3 cellular contexts compared by ENCODE assay signal in genomic region chr9:113604393-113604792, GRCh38.
A peak's percentile ranks its signal among the peaks of the same experiment; 100 is the strongest.
TF ChIP-seq lines count a peak whose summit lies in the region.

No MANE protein-coding gene starts in this region.

TF ChIP-seq in SK-N-SH, 30 proteins besides CTCF, POLR2A, EP300 and RAD21:
- TF ChIP-seq USF1 (IDR thresholded peaks at IDR 0.05; ENCODE audit: borderline replicate concordance, low read depth): peak; percentile 71; the same call in 1 of the 2 replicates
- no peak for TF ChIP-seq GATA2 (CRISPR knock-in tag; IDR thresholded peaks at IDR 0.05)

TF ChIP-seq in SK-N-SH treated with all-trans-retinoic acid at 6 μM for 48 hours, 23 proteins besides CTCF, POLR2A, EP300 and RAD21 (continued from another document):
- TF ChIP-seq CSRNP3 (CRISPR knock-in tag; IDR thresholded peaks at IDR 0.05) (no peak), OSR1 (CRISPR knock-in tag; IDR thresholded peaks at IDR 0.05) (no peak), TSHZ2 (CRISPR knock-in tag; IDR thresholded peaks at IDR 0.05) (no peak), ARNTL (CRISPR knock-in tag; IDR thresholded peaks at IDR 0.05; ENCODE audit: borderline replicate concordance, low read depth) (no peak), CSDC2 (CRISPR knock-in tag; IDR thresholded peaks at IDR 0.05) (no peak), ZFP30 (CRISPR knock-in tag; IDR thresholded peaks at IDR 0.05) (no peak), ZNF8 (CRISPR knock-in tag; IDR thresholded peaks at IDR 0.05) (no peak), GLIS3 (CRISPR knock-in tag; IDR thresholded peaks at IDR 0.05) (no peak), BACH2 (CRISPR knock-in tag; IDR thresholded peaks at IDR 0.05; ENCODE audit: borderline replicate concordance) (no peak), ZNF565 (CRISPR knock-in tag; conservative IDR thresholded peaks at IDR 0.05; ENCODE audit: low read depth) (no peak)
TF ChIP-seq in SK-N-SH treated with all-trans-retinoic acid at 6 μM for 48 hours: peak in this region for 0.

TF ChIP-seq in HepG2, 621 proteins besides CTCF, POLR2A, EP300 and RAD21 (continued from another document):
- TF ChIP-seq ZNF839 (CRISPR knock-in tag; IDR thresholded peaks at IDR 0.05; ENCODE audit: borderline replicate concordance) (no peak), ZNF3 (CRISPR knock-in tag; IDR thresholded peaks at IDR 0.05) (no peak), SUZ12 (IDR thresholded peaks at IDR 0.05; ENCODE audit: low read depth, low read length) (no peak), ASH2L (IDR thresholded peaks at IDR 0.05; ENCODE audit: insufficient read length, low read depth, low read length) (no peak), ZNF180 (CRISPR knock-in tag; IDR thresholded peaks at IDR 0.05; ENCODE audit: borderline replicate concordance, low read depth) (no peak), ZNF296 (CRISPR knock-in tag; conservative IDR thresholded peaks at IDR 0.05) (no peak), ZNF770 (CRISPR knock-in tag; IDR thresholded peaks at IDR 0.05) (peak; percentile 73; the same call in 1 of the 2 replicates), RNF219 (CRISPR knock-in tag; IDR thresholded peaks at IDR 0.05) (no peak), MNT (IDR thresholded peaks at IDR 0.05) (peak; percentile 27; the same call in 1 of the 2 replicates), SOX5 (CRISPR knock-in tag; IDR thresholded peaks at IDR 0.05; ENCODE audit: borderline replicate concordance) (no peak), ZNF17 (CRISPR knock-in tag; IDR thresholded peaks at IDR 0.05) (no peak), PBX2 (CRISPR knock-in tag; IDR thresholded peaks at IDR 0.05) (no peak), LBX2 (CRISPR knock-in tag; IDR thresholded peaks at IDR 0.05; ENCODE audit: borderline replicate concordance) (no peak), ZSCAN12 (CRISPR knock-in tag; IDR thresholded peaks at IDR 0.05) (no peak), SRY (CRISPR knock-in tag; IDR thresholded peaks at IDR 0.05) (no peak), TFAP4 (IDR thresholded peaks at IDR 0.05; ENCODE audit: borderline replicate concordance, low read depth) (no peak), ZBTB4 (CRISPR knock-in tag; IDR thresholded peaks at IDR 0.05; ENCODE audit: borderline replicate concordance) (no peak), GMEB1 (CRISPR knock-in tag; IDR thresholded peaks at IDR 0.05; ENCODE audit: borderline replicate concordance) (no peak), USF2 (IDR thresholded peaks at IDR 0.05; ENCODE audit: low read depth, low read length) (peak; percentile 49; the same call in 1 of the 2 replicates), USF2 (CRISPR knock-in tag; IDR thresholded peaks at IDR 0.05; ENCODE audit: borderline replicate concordance) (peak; percentile 24; the same call in 1 of the 2 replicates), YY1 (IDR thresholded peaks at IDR 0.05; ENCODE audit: insufficient read depth, insufficient replicate concordance, low read depth, low read length) (peak; percentile 40), ZFY (CRISPR knock-in tag; IDR thresholded peaks at IDR 0.05) (no peak), HNF4G (IDR thresholded peaks at IDR 0.05; ENCODE audit: borderline replicate concordance, low read depth, low read length) (no peak), HNF4G (CRISPR knock-in tag; IDR thresholded peaks at IDR 0.05; ENCODE audit: borderline replicate concordance, low read depth) (no peak), KDM3A (CRISPR knock-in tag; IDR thresholded peaks at IDR 0.05; ENCODE audit: low read depth) (no peak), ZNF75D (CRISPR knock-in tag; IDR thresholded peaks at IDR 0.05; ENCODE audit: borderline replicate concordance) (no peak), RAD51 (IDR thresholded peaks at IDR 0.05; ENCODE audit: borderline replicate concordance) (no peak), ZNF564 (CRISPR knock-in tag; IDR thresholded peaks at IDR 0.05) (no peak)
